27 cellular contexts compared by ENCODE assay signal in the genomic region with DNA sequence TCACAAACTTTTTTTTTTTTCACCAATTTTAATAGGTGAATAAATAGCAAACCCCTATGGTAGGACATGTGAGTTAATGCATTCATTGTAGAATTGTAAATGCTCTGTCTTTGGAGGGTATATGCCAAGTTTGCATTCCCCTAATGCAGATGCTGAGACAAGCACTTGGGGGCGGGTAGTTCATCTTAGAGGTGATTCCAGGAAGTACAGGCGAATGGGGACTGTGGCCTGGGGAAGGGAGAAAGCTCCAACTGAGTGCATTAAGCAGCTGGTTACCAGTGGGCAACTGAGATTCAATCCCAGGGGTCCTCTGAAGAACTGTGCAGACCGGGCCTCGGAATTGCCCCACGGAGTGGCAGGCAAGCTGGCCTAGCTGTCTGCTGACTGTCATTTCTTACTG.
"Had no signal": no experiment of that assay in that cellular context is flagged by ENCODE, and none has a peak within 500 bp of the region (broad histone marks: within the 10 kb centered on the region; RNA-seq: fewer than 3 reads in every experiment).

No MANE protein-coding gene starts in this region.

- H3K27ac ChIP-seq: hepatocyte, left ventricle myocardium inferior, neutrophil, ovary, right atrium auricular region, right lobe of liver, tibial nerve, vagina had no signal

- H3K4me2 ChIP-seq: hepatocyte, smooth muscle cell had no signal

- H3K4me3 Mint-ChIP-seq: naive thymus-derived CD4-positive, alpha-beta T cell; natural killer cell treated with Interleukin-12 subunit alpha and Interleukin-12 subunit beta and Interleukin-15 and Interleukin-18, amount 100 ng/mL, for 72 hours; neural crest cell; stimulated activated memory B cell treated with anti-CD40 and anti-IgM and Interleukin-4, amounts not matched to agents 10 μg/mL and 1 μg/mL and 100 μg/mL, for 72 hours; stimulated activated naive CD8-positive, alpha-beta T cell treated with anti-CD3 and anti-CD28 coated beads, Interleukin-15, amount 100 ng/mL, for 72 hours; type B pancreatic cell had no signal

- H3K27me3 Mint-ChIP-seq: natural killer cell treated with Interleukin-12 subunit alpha and Interleukin-12 subunit beta and Interleukin-15 and Interleukin-18, amount 100 ng/mL, for 72 hours; progenitor cell of endocrine pancreas; stimulated activated naive CD8-positive, alpha-beta T cell treated with anti-CD3 and anti-CD28 coated beads, Interleukin-15, amount 100 ng/mL, for 72 hours; type B pancreatic cell had no signal

- H3K36me3 Mint-ChIP-seq: naive thymus-derived CD4-positive, alpha-beta T cell; natural killer cell treated with Interleukin-12 subunit alpha and Interleukin-12 subunit beta and Interleukin-15 and Interleukin-18, amount 100 ng/mL, for 72 hours; stimulated activated memory B cell treated with anti-CD40 and anti-IgM and Interleukin-4, amounts not matched to agents 10 μg/mL and 1 μg/mL and 100 μg/mL, for 72 hours had no signal

- H3K4me1 Mint-ChIP-seq: naive thymus-derived CD4-positive, alpha-beta T cell; stimulated activated memory B cell treated with anti-CD40 and anti-IgM and Interleukin-4, amounts not matched to agents 10 μg/mL and 1 μg/mL and 100 μg/mL, for 72 hours; stimulated activated naive CD8-positive, alpha-beta T cell treated with anti-CD3 and anti-CD28 coated beads, Interleukin-15, amount 100 ng/mL, for 72 hours had no signal

- H3K27me3 ChIP-seq: hepatocyte, ovary, right atrium auricular region, right lobe of liver, tibial nerve, vagina had no signal

- ATAC-seq: mucosa of descending colon; naive thymus-derived CD4-positive, alpha-beta T cell; natural killer cell treated with Interleukin-12 subunit alpha and Interleukin-12 subunit beta and Interleukin-15 and Interleukin-18, amount 100 ng/mL, for 72 hours; right lobe of liver; stimulated activated memory B cell treated with anti-CD40 and anti-IgM and Interleukin-4, amounts not matched to agents 10 μg/mL and 1 μg/mL and 100 μg/mL, for 72 hours; stimulated activated naive CD8-positive, alpha-beta T cell treated with anti-CD3 and anti-CD28 coated beads, Interleukin-15, amount 100 ng/mL, for 72 hours had no signal

- FAIRE-seq: kidney had no signal

- H3K9me3 Mint-ChIP-seq: naive thymus-derived CD4-positive, alpha-beta T cell; natural killer cell treated with Interleukin-12 subunit alpha and Interleukin-12 subunit beta and Interleukin-15 and Interleukin-18, amount 100 ng/mL, for 72 hours; neural crest cell; stimulated activated memory B cell treated with anti-CD40 and anti-IgM and Interleukin-4, amounts not matched to agents 10 μg/mL and 1 μg/mL and 100 μg/mL, for 72 hours; stimulated activated naive CD8-positive, alpha-beta T cell treated with anti-CD3 and anti-CD28 coated beads, Interleukin-15, amount 100 ng/mL, for 72 hours had no signal

- H2AFZ ChIP-seq: hepatocyte had no signal

- H3K27ac Mint-ChIP-seq: naive thymus-derived CD4-positive, alpha-beta T cell; natural killer cell treated with Interleukin-12 subunit alpha and Interleukin-12 subunit beta and Interleukin-15 and Interleukin-18, amount 100 ng/mL, for 72 hours; progenitor cell of endocrine pancreas; stimulated activated memory B cell treated with anti-CD40 and anti-IgM and Interleukin-4, amounts not matched to agents 10 μg/mL and 1 μg/mL and 100 μg/mL, for 72 hours; stimulated activated naive CD8-positive, alpha-beta T cell treated with anti-CD3 and anti-CD28 coated beads, Interleukin-15, amount 100 ng/mL, for 72 hours; type B pancreatic cell had no signal

- H3K4me1 ChIP-seq: left ventricle myocardium inferior, right atrium auricular region, right lobe of liver, tibial nerve, vagina had no signal

- DNase-seq: kidney; left ventricle myocardium inferior; midbrain; mucosa of descending colon; naive thymus-derived CD4-positive, alpha-beta T cell; occipital lobe; ovary; right lobe of liver; stimulated activated CD4-positive, alpha-beta T cell treated with anti-CD3 and anti-CD28 coated beads, Interleukin-1b, Interleukin-23, amount 100 ng/mL, for 48 hours; stimulated activated CD4-positive, alpha-beta T cell treated with anti-CD3 and anti-CD28 coated beads, Interleukin-2, amount 100 ng/mL, for 48 hours; stimulated activated CD4-positive, alpha-beta T cell treated with anti-CD3 and anti-CD28 coated beads, Interleukin-4, amount 100 ng/mL, for 4 hours; stimulated activated CD8-positive, alpha-beta memory T cell treated with anti-CD3 and anti-CD28 coated beads, Interleukin-4, amount 100 ng/mL, for 48 hours; stimulated activated naive CD4-positive, alpha-beta T cell treated with Interleukin-2 at 50 U/mL for 16 hours; stimulated activated naive CD8-positive, alpha-beta T cell treated with anti-CD3 and anti-CD28 coated beads, Interleukin-15, amount 100 ng/mL, for 72 hours; substantia nigra had no signal

- H3K9me3 ChIP-seq: left ventricle myocardium inferior, mucosa of descending colon, neutrophil, ovary, right atrium auricular region, right lobe of liver, tibial nerve, vagina had no signal

- H3K4me3 ChIP-seq: hepatocyte, left ventricle myocardium inferior, lung, mucosa of descending colon, ovary, right atrium auricular region, right lobe of liver, smooth muscle cell, tibial nerve, vagina had no signal

- H3K36me3 ChIP-seq: left ventricle myocardium inferior, neutrophil, ovary, right atrium auricular region, right lobe of liver, tibial nerve, vagina had no signal

- H3K79me2 ChIP-seq: hepatocyte had no signal
